25 cellular contexts compared by ENCODE assay signal in the genomic region with DNA sequence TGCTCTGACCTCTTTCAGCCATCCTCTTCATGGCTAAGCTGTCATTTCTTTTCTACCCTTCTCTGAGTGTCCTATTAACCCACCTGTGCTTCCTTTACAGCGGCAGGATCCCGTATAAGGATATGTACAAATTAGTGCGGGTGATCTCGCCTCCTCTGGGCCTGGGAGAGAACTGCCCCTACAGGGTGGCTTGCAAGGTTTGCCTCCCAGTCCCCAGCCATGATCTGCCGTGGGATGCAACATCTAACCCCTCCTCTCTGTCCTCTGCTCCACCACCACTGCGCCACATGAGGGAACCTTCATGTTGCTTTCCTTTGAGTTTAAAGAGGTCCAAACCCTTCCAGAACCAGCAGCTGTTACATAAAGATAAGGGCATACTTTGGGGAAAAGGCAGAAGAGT.
"Had no signal": no experiment of that assay in that cellular context is flagged by ENCODE, and none has a peak within 500 bp of the region (broad histone marks: within the 10 kb centered on the region; RNA-seq: fewer than 3 reads in every experiment).

No MANE protein-coding gene starts in this region.

- H3K9me3 Mint-ChIP-seq: activated CD4-positive, alpha-beta T cell treated with anti-CD3 and anti-CD28 coated beads, Interleukin-2, amount 10 ng/mL, durations not matched to agents 24 days and 14 days; activated CD8-positive, alpha-beta T cell treated with anti-CD3 and anti-CD28 coated beads for 36 hours; activated naive CD8-positive, alpha-beta T cell treated with anti-CD3 and anti-CD28 coated beads for 36 hours; activated T-cell treated with anti-CD3 and anti-CD28 coated beads, Interleukin-2, amount 50 U/mL, for 72 hours; activated T-helper 17 cell treated with anti-CD3 and anti-CD28 coated beads, Interleukin-2, amount 50 U/mL, for 72 hours had no signal

- H3K4me3 Mint-ChIP-seq: activated CD4-positive, alpha-beta T cell treated with anti-CD3 and anti-CD28 coated beads, Interleukin-2, amount 10 ng/mL, durations not matched to agents 24 days and 14 days; activated CD8-positive, alpha-beta T cell treated with anti-CD3 and anti-CD28 coated beads for 36 hours; activated naive CD8-positive, alpha-beta T cell treated with anti-CD3 and anti-CD28 coated beads for 36 hours; activated T-cell treated with anti-CD3 and anti-CD28 coated beads, Interleukin-2, amount 50 U/mL, for 72 hours; activated T-helper 17 cell treated with anti-CD3 and anti-CD28 coated beads, Interleukin-2, amount 50 U/mL, for 72 hours had no signal

- H3K9me3 ChIP-seq: MG63 had no signal

- H3K36me3 Mint-ChIP-seq: activated naive CD8-positive, alpha-beta T cell treated with anti-CD3 and anti-CD28 coated beads for 36 hours had no signal

- H3K27ac Mint-ChIP-seq: activated CD4-positive, alpha-beta T cell treated with anti-CD3 and anti-CD28 coated beads, Interleukin-2, amount 10 ng/mL, durations not matched to agents 24 days and 14 days; activated CD8-positive, alpha-beta T cell treated with anti-CD3 and anti-CD28 coated beads for 36 hours; activated naive CD8-positive, alpha-beta T cell treated with anti-CD3 and anti-CD28 coated beads for 36 hours; activated T-cell treated with anti-CD3 and anti-CD28 coated beads, Interleukin-2, amount 50 U/mL, for 72 hours; activated T-helper 17 cell treated with anti-CD3 and anti-CD28 coated beads, Interleukin-2, amount 50 U/mL, for 72 hours had no signal

- H3K36me3 ChIP-seq: brain microvascular endothelial cell, MG63, WERI-Rb-1 had no signal

- H3K27ac ChIP-seq: brain microvascular endothelial cell, WERI-Rb-1 had no signal

- ATAC-seq: activated CD8-positive, alpha-beta T cell treated with anti-CD3 and anti-CD28 coated beads for 36 hours; activated T-cell treated with anti-CD3 and anti-CD28 coated beads, Interleukin-2, amount 50 U/mL, for 72 hours; activated T-helper 17 cell treated with anti-CD3 and anti-CD28 coated beads, Interleukin-2, amount 50 U/mL, for 72 hours had no signal

- H3K27me3 ChIP-seq: brain microvascular endothelial cell had no signal

- DNase-seq: activated CD4-positive, alpha-beta T cell treated with anti-CD3 and anti-CD28 coated beads, Interleukin-2, amount 10 ng/mL, durations not matched to agents 24 days and 14 days; activated CD4-positive, alpha-beta T cell treated with anti-CD3 and anti-CD28 coated beads, Interleukin-2, amount 50 U/mL, for 4 hours; activated CD8-positive, alpha-beta T cell treated with anti-CD3 and anti-CD28 coated beads for 36 hours; activated effector memory CD4-positive, alpha-beta T cell treated with anti-CD3 and anti-CD28 coated beads, Interleukin-2, amount 50 U/mL, for 16 hours; activated naive CD4-positive, alpha-beta T cell; activated naive CD4-positive, alpha-beta T cell treated with anti-CD3 and anti-CD28 coated beads, Interleukin-2, amount 50 U/mL, for 16 hours; activated naive CD8-positive, alpha-beta T cell treated with anti-CD3 and anti-CD28 coated beads for 36 hours; activated T-cell treated with anti-CD3 and anti-CD28 coated beads, Interleukin-2, amount 50 U/mL, for 1 hour; activated T-cell treated with anti-CD3 and anti-CD28 coated beads, Interleukin-2, amount 50 U/mL, for 72 hours; amniotic stem cell; aorta; brain microvascular endothelial cell; central memory CD4-positive, alpha-beta T cell; Kasumi-1; NCI-H1048; NCI-H1436 treated with DMSO at 0.1 percent for 48 hours; NCI-H187 treated with DMSO at 0.1 percent for 48 hours; NCI-H345; NCI-H524 treated with DMSO at 0.1 percent for 48 hours; OCI-M1; Right ventricle myocardium superior; T1000; WERI-Rb-1 had no signal

- H3K4me3 ChIP-seq: MG63 had no signal

- H3K4me1 Mint-ChIP-seq: activated CD4-positive, alpha-beta T cell treated with anti-CD3 and anti-CD28 coated beads, Interleukin-2, amount 10 ng/mL, durations not matched to agents 24 days and 14 days; activated naive CD8-positive, alpha-beta T cell treated with anti-CD3 and anti-CD28 coated beads for 36 hours; activated T-helper 17 cell treated with anti-CD3 and anti-CD28 coated beads, Interleukin-2, amount 50 U/mL, for 72 hours had no signal
